Comparison of ENCODE assay signal across 30 cellular contexts in genomic region chr6:150929403-150929802, GRCh38.
DNase-seq lines count a peak whose midpoint lies in the region; ATAC-seq and TF ChIP-seq lines count a peak whose summit lies in the region.
"Had no signal": no experiment of that assay in that cellular context is flagged by ENCODE, and none has a peak within 500 bp of the region (broad histone marks: within the 10 kb centered on the region; RNA-seq: fewer than 3 reads in every experiment).

No MANE protein-coding gene starts in this region.

- no peaks in the 10 kb centered on the region for H3K9me3 Mint-ChIP-seq in chondrocyte (ENCODE audit: low read depth)
- H3K9me3 Mint-ChIP-seq in nephron: no peaks in the 10 kb centered on the region
- no peaks in the 10 kb centered on the region for H3K9me3 Mint-ChIP-seq in natural killer cell
- H3K9me3 Mint-ChIP-seq: activated CD8-positive, alpha-beta T cell treated with anti-CD3 and anti-CD28 coated beads for 36 hours; activated naive CD4-positive, alpha-beta T cell treated with anti-CD3 and anti-CD28 coated beads, Interleukin-2, amount 50 U/mL, for 72 hours; CD8-positive, alpha-beta memory T cell; endodermal cell; stimulated activated naive B cell treated with anti-CD40 and anti-IgM and Interleukin-4, amounts not matched to agents 10 μg/mL and 1 μg/mL and 100 μg/mL, for 72 hours; T-helper 2 cell treated with Interferon-gamma antibody and Interleukin-4, amounts not matched to agents 5 μg/mL and 100 μg/mL, for 36 hours had no signal

- H4K5ac ChIP-seq in IMR-90 (ENCODE audit: low read depth, low read length): peak overlapping the region; percentile 89

- H2AFZ ChIP-seq in ACC112 (ENCODE audit: low read length, unreplicated experiment) (no peak overlapping the region), IMR-90 (replicated peaks; ENCODE audit: low read length, poor library complexity) (no peak overlapping the region)
- H2AFZ ChIP-seq: hepatocyte, parathyroid adenoma had no signal

- POLR2A ChIA-PET in IMR-90 (lab: Charles Lee; ENCODE audit: unreplicated experiment): no interaction called here

- peak overlapping the region; percentile 82; the same call in 1 of the 2 replicates for H3K4ac ChIP-seq in IMR-90 (ENCODE audit: low read depth, low read length)

- H3K4me1 ChIP-seq in ACC112 (ENCODE audit: control insufficient read depth, insufficient read depth, low read length, unreplicated experiment) (peaks cover 28% of the 10 kb centered on the region), IMR-90 (ENCODE audit: control insufficient read depth, insufficient read depth, low read length) (peaks cover 27% of the 10 kb centered on the region)
- H3K4me1 ChIP-seq: BE2C, lower lobe of right lung, parathyroid adenoma had no signal

- ATAC-seq in IMR-90 (ENCODE audit: low read depth) (no peak), GM18868 (IDR thresholded peaks at IDR 0.05; ENCODE audit: unreplicated experiment) (no peak), natural killer cell (no peak), Right ventricle myocardium inferior (no peak)
- ATAC-seq: activated CD8-positive, alpha-beta T cell treated with anti-CD3 and anti-CD28 coated beads for 36 hours; activated naive CD4-positive, alpha-beta T cell treated with anti-CD3 and anti-CD28 coated beads, Interleukin-2, amount 50 U/mL, for 72 hours; esophagus mucosa; lower lobe of right lung; stimulated activated naive B cell treated with anti-CD40 and anti-IgM and Interleukin-4, amounts not matched to agents 10 μg/mL and 1 μg/mL and 100 μg/mL, for 72 hours had no signal

- DNase-seq in IMR-90: peak; percentile 29
- DNase-seq in chondrocyte (ENCODE audit: low spot score): no peak
- DNase-seq in natural killer cell: no peak
- no peak for DNase-seq in Right ventricle myocardium inferior (ENCODE audit: missing footprints)
- DNase-seq in germinal center (ENCODE audit: low spot score): no peak
- DNase-seq: activated CD4-positive, alpha-beta T cell treated with anti-CD3 and anti-CD28 coated beads for 1 hour; activated CD8-positive, alpha-beta T cell treated with anti-CD3 and anti-CD28 coated beads for 36 hours; BE2C; CD8-positive, alpha-beta memory T cell; Karpas-422; lower lobe of right lung; NCI-H1417; NCI-H2081; NCI-H2227 treated with DMSO at 0.1 percent for 48 hours; NCI-H69; retina; SHP77; stimulated activated naive B cell treated with anti-CD40 and anti-IgM and Interleukin-4, amounts not matched to agents 10 μg/mL and 1 μg/mL and 100 μg/mL, for 72 hours had no signal

- no peak overlapping the region; the same call in 1 of the 2 replicates for H3K9ac ChIP-seq in IMR-90 (ENCODE audit: low read depth, low read length)
- H3K9ac ChIP-seq: parathyroid adenoma had no signal

- dilution Hi-C loops in IMR-90 (cut with HindIII; ENCODE audit: low sequenced_read_pairs, unreplicated experiment): no loop called here

- peaks cover 18 to 53% of the 10 kb centered on the region in 2 experiments for H3K79me1 ChIP-seq in IMR-90 (ENCODE audit: low read depth in 1 of 2, low read length in 2 of 2)

- TF ChIP-seq CTCF in IMR-90 (conservative IDR thresholded peaks at IDR 0.05; ENCODE audit: low read depth, low read length): no peak
- no peak for TF ChIP-seq CTCF in chondrocyte (IDR thresholded peaks at IDR 0.05)
- TF ChIP-seq CTCF in nephron (IDR thresholded peaks at IDR 0.05; ENCODE audit: unreplicated experiment in 3 of 3): no peak
- no peak for TF ChIP-seq CTCF in natural killer cell (IDR thresholded peaks at IDR 0.05)

- H3K36me3 ChIP-seq in ACC112 (ENCODE audit: insufficient read depth, low read length) (peaks cover 20% of the 10 kb centered on the region; the same call in 1 of the 2 replicates), IMR-90 (ENCODE audit: control insufficient read depth, insufficient read depth, low read length) (peaks cover 40% of the 10 kb centered on the region)

- peaks cover 17% of the 10 kb centered on the region for H3K9me1 ChIP-seq in IMR-90 (ENCODE audit: insufficient read depth, low read length)

- peak overlapping the region; percentile 58 for H2BK20ac ChIP-seq in IMR-90 (ENCODE audit: low read depth, low read length)

- H4K20me1 ChIP-seq in IMR-90 (ENCODE audit: insufficient read depth, low read length): no peaks in the 10 kb centered on the region

- CTCF ChIA-PET in IMR-90 (lab: Yijun Ruan, JAX): interaction anchor here (0.6 to 1.5 kb wide), 6 partner anchors 9 to 375 kb away, joined by 3 to 6 read pairs (median 4); no protein-coding TSS in a partner anchor

- H3K27me3 Mint-ChIP-seq in chondrocyte (ENCODE audit: low read depth) (no peaks in the 10 kb centered on the region), nephron (ENCODE audit: low read depth) (no peaks in the 10 kb centered on the region), natural killer cell (ENCODE audit: low read depth in 2 of 2) (no peaks in the 10 kb centered on the region)
- H3K27me3 Mint-ChIP-seq: activated CD8-positive, alpha-beta T cell treated with anti-CD3 and anti-CD28 coated beads for 36 hours; CD8-positive, alpha-beta memory T cell; stimulated activated naive B cell treated with anti-CD40 and anti-IgM and Interleukin-4, amounts not matched to agents 10 μg/mL and 1 μg/mL and 100 μg/mL, for 72 hours had no signal

- H3K56ac ChIP-seq in IMR-90 (ENCODE audit: extremely low read depth, insufficient read depth, low read length): no peak overlapping the region

- H3K79me2 ChIP-seq in ACC112 (ENCODE audit: control insufficient read depth, insufficient read depth, low read length, unreplicated experiment): no peaks in the 10 kb centered on the region
- H3K79me2 ChIP-seq: hepatocyte, parathyroid adenoma had no signal

- intact Hi-C loops in IMR-90 (cut with micrococcal nuclease) (no loop called here), natural killer cell (cut with micrococcal nuclease) (no loop called here), Right ventricle myocardium inferior (cut with DNase I) (no loop called here)

- no CpG with 5 or more reads among the region's 2 CpGs for WGBS in IMR-90 (ENCODE audit: extremely low coverage in 2 of 2, insufficient read length in 1 of 2), 2 experiments

- H3K27ac ChIP-seq in ACC112 (ENCODE audit: low read depth, low read length) (peak overlapping the region; percentile 17; the same call in 1 of the 2 replicates), IMR-90 (ENCODE audit: insufficient read depth, low read length) (peak overlapping the region; percentile 63; the same call in 1 of the 2 replicates)
- H3K27ac ChIP-seq: hepatocyte, lower lobe of right lung, parathyroid adenoma had no signal

- no peak for TF ChIP-seq POLR2A in IMR-90 (IDR thresholded peaks at IDR 0.05; ENCODE audit: low read depth, low read length)

- peak overlapping the region; percentile 80 for H3K18ac ChIP-seq in IMR-90 (ENCODE audit: low read depth, low read length)

- in situ Hi-C loops in IMR-90 (cut with MboI; ENCODE audit: low sequenced_read_pairs): no loop called here

- TF ChIP-seq RAD21 in IMR-90 (IDR thresholded peaks at IDR 0.05; ENCODE audit: low read length): no peak

- H2AK5ac ChIP-seq in IMR-90 (ENCODE audit: low read depth, low read length): peak overlapping the region; percentile 1; the same call in 1 of the 2 replicates

- no peak overlapping the region for H2AK9ac ChIP-seq in IMR-90 (replicated peaks; ENCODE audit: low read depth, low read length, poor library complexity)

- H3K27ac Mint-ChIP-seq in chondrocyte (ENCODE audit: unreplicated experiment): peak overlapping the region; percentile 39
- H3K27ac Mint-ChIP-seq in nephron: peak overlapping the region in 2 of 3 experiments; percentile 34 to 65
- no peak overlapping the region for H3K27ac Mint-ChIP-seq in natural killer cell
- H3K27ac Mint-ChIP-seq: activated CD8-positive, alpha-beta T cell treated with anti-CD3 and anti-CD28 coated beads for 36 hours; activated naive CD4-positive, alpha-beta T cell treated with anti-CD3 and anti-CD28 coated beads, Interleukin-2, amount 50 U/mL, for 72 hours; endodermal cell; stimulated activated naive B cell treated with anti-CD40 and anti-IgM and Interleukin-4, amounts not matched to agents 10 μg/mL and 1 μg/mL and 100 μg/mL, for 72 hours; T-helper 2 cell treated with Interferon-gamma antibody and Interleukin-4, amounts not matched to agents 5 μg/mL and 100 μg/mL, for 36 hours had no signal

- H3K23ac ChIP-seq in IMR-90 (ENCODE audit: low read depth, low read length): peak overlapping the region; percentile 28; the same call in 1 of the 2 replicates

- H2BK5ac ChIP-seq in IMR-90 (ENCODE audit: low read depth, low read length, poor library complexity, severe bottlenecking): peak overlapping the region; percentile 96

- peak overlapping the region; percentile 90 for H4K91ac ChIP-seq in IMR-90 (ENCODE audit: insufficient read depth, low read depth, low read length)

- 0 out of 2 replicates have a peak overlapping the region, but pooled peaks have one; percentile 49 for H3K14ac ChIP-seq in IMR-90 (replicated peaks; ENCODE audit: low read depth, low read length)

- peak overlapping the region; percentile 28 to 76 for H4K8ac ChIP-seq in IMR-90 (ENCODE audit: low read depth in 2 of 2, low read length in 2 of 2)

- no peaks in the 10 kb centered on the region for H3K27me3 ChIP-seq in ACC112 (ENCODE audit: insufficient read depth, low read length)
- no peaks in the 10 kb centered on the region for H3K27me3 ChIP-seq in IMR-90 (ENCODE audit: control insufficient read depth, insufficient read depth, low read length)
- H3K27me3 ChIP-seq: BE2C, hepatocyte had no signal

- H3K36me3 Mint-ChIP-seq in chondrocyte (ENCODE audit: low read depth): peaks cover 12% of the 10 kb centered on the region
- H3K36me3 Mint-ChIP-seq in nephron (ENCODE audit: low read depth): peaks cover 25% of the 10 kb centered on the region
- no peaks in the 10 kb centered on the region for H3K36me3 Mint-ChIP-seq in natural killer cell

- H3K4me3 ChIP-seq in ACC112 (ENCODE audit: low read depth, low read length) (no peak overlapping the region), IMR-90 (ENCODE audit: insufficient read depth, low read depth, low read length) (no peak overlapping the region)
- H3K4me3 ChIP-seq: A549, GM12878, hepatocyte, lower lobe of right lung, skin epidermis had no signal

- H3K4me1 Mint-ChIP-seq in chondrocyte (ENCODE audit: low read depth) (peaks cover 77% of the 10 kb centered on the region), nephron (peaks cover 44% of the 10 kb centered on the region), natural killer cell (no peaks in the 10 kb centered on the region)
- H3K4me1 Mint-ChIP-seq: CD8-positive, alpha-beta memory T cell; endodermal cell had no signal

- H2BK120ac ChIP-seq in IMR-90 (ENCODE audit: low read depth, low read length): peak overlapping the region; percentile 74

- no TSS peak for BruUV-seq in IMR-90 (replicated peaks; lab: Mats Ljungman, UMichigan)

- H3K4me2 ChIP-seq in IMR-90 (ENCODE audit: low read depth, low read length): no peak overlapping the region
- H3K4me2 ChIP-seq: A549, hepatocyte had no signal

- H3K4me3 Mint-ChIP-seq in chondrocyte (ENCODE audit: unreplicated experiment): no peak overlapping the region
- no peak overlapping the region for H3K4me3 Mint-ChIP-seq in nephron
- H3K4me3 Mint-ChIP-seq in natural killer cell: no peak overlapping the region
- H3K4me3 Mint-ChIP-seq: activated CD8-positive, alpha-beta T cell treated with anti-CD3 and anti-CD28 coated beads for 36 hours; CD8-positive, alpha-beta memory T cell; endodermal cell; stimulated activated naive B cell treated with anti-CD40 and anti-IgM and Interleukin-4, amounts not matched to agents 10 μg/mL and 1 μg/mL and 100 μg/mL, for 72 hours; T-helper 2 cell treated with Interferon-gamma antibody and Interleukin-4, amounts not matched to agents 5 μg/mL and 100 μg/mL, for 36 hours had no signal

- peak overlapping the region; percentile 49; the same call in 1 of the 3 replicates for H2BK15ac ChIP-seq in IMR-90 (ENCODE audit: low read depth, low read length)

- H3K9me3 ChIP-seq in IMR-90 (ENCODE audit: control insufficient read depth, insufficient read depth, low read length): no peaks in the 10 kb centered on the region
- H3K9me3 ChIP-seq: A549, BE2C, lower lobe of right lung had no signal

Comparison
In these comparisons a context has a peak if more than half of its experiments do, and no peak if none do; other contexts are left out.
1. H3K27ac Mint-ChIP-seq: peak in chondrocyte (single experiment) and nephron (2 of 3); none in natural killer cell (0 of 2).